Comparison of ENCODE assay signal across 21 cellular contexts in the genomic region with DNA sequence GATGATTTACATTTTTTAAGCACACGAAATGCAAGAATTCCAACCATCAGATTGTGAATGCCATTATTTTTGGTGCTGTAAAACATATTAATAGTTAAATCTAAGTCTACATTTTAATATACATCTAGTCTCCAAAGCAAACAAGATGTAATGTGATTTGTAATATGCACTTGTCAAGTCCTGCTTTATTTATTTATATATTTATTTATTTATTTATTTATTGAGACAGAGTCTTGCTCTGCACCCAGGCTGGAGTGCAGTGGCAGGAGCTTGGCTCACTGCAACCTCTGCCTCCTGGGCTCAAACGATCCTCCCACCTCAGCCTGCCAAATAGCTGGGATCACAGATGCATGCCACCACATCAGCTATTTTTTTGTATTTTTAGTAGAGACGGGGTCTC.
"Had no signal": no experiment of that assay in that cellular context is flagged by ENCODE, and none has a peak within 500 bp of the region (broad histone marks: within the 10 kb centered on the region; RNA-seq: fewer than 3 reads in every experiment).

No MANE protein-coding gene starts in this region.

- H3K27me3 ChIP-seq: colonic mucosa, foreskin keratinocyte, testis had no signal

- H3K9ac ChIP-seq: parathyroid adenoma had no signal

- H3K27ac Mint-ChIP-seq: endodermal cell; naive thymus-derived CD4-positive, alpha-beta T cell; nephron progenitor cell; stimulated activated naive B cell treated with anti-CD40 and anti-IgM and Interleukin-4, amounts not matched to agents 10 μg/mL and 1 μg/mL and 100 μg/mL, for 72 hours; stimulated activated naive CD8-positive, alpha-beta T cell treated with anti-CD3 and anti-CD28 coated beads, Interleukin-15, amount 100 ng/mL, for 72 hours; type B pancreatic cell had no signal

- H3K9me3 Mint-ChIP-seq: type B pancreatic cell had no signal

- DNase-seq: cerebellar nuclear complex; colonic mucosa; effector CD4-positive, alpha-beta T cell; endodermal cell; foreskin keratinocyte; hippocampal formation; mesendoderm; naive thymus-derived CD4-positive, alpha-beta T cell; nephron progenitor cell; stimulated activated CD4-positive, alpha-beta T cell treated with anti-CD3 and anti-CD28 coated beads, Interleukin-2, amount 100 ng/mL, for 24 hours; stimulated activated CD4-positive, alpha-beta T cell treated with anti-CD3 and anti-CD28 coated beads, Interleukin-4, amount 100 ng/mL, for 4 hours; stimulated activated naive B cell treated with anti-CD40 and anti-IgM and Interleukin-4, amounts not matched to agents 10 μg/mL and 1 μg/mL and 100 μg/mL, for 72 hours; stimulated activated naive CD8-positive, alpha-beta T cell treated with anti-CD3 and anti-CD28 coated beads, Interleukin-15, amount 100 ng/mL, for 72 hours; testis had no signal

- FAIRE-seq: endothelial cell of umbilical vein, islet of Langerhans, urothelium cell line had no signal

- H3K4me3 ChIP-seq: colonic mucosa, prostate gland, testis had no signal

- ATAC-seq: foreskin keratinocyte; naive thymus-derived CD4-positive, alpha-beta T cell; sciatic nerve; stimulated activated naive B cell treated with anti-CD40 and anti-IgM and Interleukin-4, amounts not matched to agents 10 μg/mL and 1 μg/mL and 100 μg/mL, for 72 hours; stimulated activated naive CD8-positive, alpha-beta T cell treated with anti-CD3 and anti-CD28 coated beads, Interleukin-15, amount 100 ng/mL, for 72 hours had no signal

- H3K36me3 ChIP-seq: colonic mucosa, prostate gland had no signal

- H3K9me3 ChIP-seq: colonic mucosa, prostate gland, testis had no signal

- H3K4me1 ChIP-seq: colonic mucosa, foreskin keratinocyte, parathyroid adenoma, prostate gland had no signal

- H2AFZ ChIP-seq: parathyroid adenoma had no signal

- H3K79me2 ChIP-seq: parathyroid adenoma had no signal

- H3K27ac ChIP-seq: colonic mucosa, foreskin keratinocyte, parathyroid adenoma, prostate gland, testis had no signal

- H3K4me3 Mint-ChIP-seq: endodermal cell; naive thymus-derived CD4-positive, alpha-beta T cell; nephron progenitor cell; stimulated activated naive B cell treated with anti-CD40 and anti-IgM and Interleukin-4, amounts not matched to agents 10 μg/mL and 1 μg/mL and 100 μg/mL, for 72 hours; stimulated activated naive CD8-positive, alpha-beta T cell treated with anti-CD3 and anti-CD28 coated beads, Interleukin-15, amount 100 ng/mL, for 72 hours; type B pancreatic cell had no signal

- H3K36me3 Mint-ChIP-seq: type B pancreatic cell had no signal

- H3K27me3 Mint-ChIP-seq: stimulated activated naive CD8-positive, alpha-beta T cell treated with anti-CD3 and anti-CD28 coated beads, Interleukin-15, amount 100 ng/mL, for 72 hours; type B pancreatic cell had no signal
